In the genomic region with DNA sequence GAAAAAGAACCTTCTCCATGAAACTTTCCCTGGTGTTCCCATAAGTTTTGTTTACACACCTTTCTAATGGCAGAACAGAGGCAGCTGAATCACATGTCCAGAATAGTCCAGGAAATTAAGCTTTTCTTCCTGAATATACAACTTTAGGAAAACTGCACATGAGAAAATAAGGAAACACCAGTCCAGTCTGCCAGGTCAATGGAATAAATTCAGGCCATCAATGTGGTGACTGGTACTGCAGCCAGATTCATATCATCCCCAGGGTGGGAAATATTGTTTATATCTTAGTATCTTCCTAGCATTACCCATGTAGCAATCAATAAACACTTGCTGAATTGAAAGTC, we compare ENCODE assay signal across 24 cellular contexts.
"Had no signal": no experiment of that assay in that cellular context is flagged by ENCODE, and none has a peak within 500 bp of the region (broad histone marks: within the 10 kb centered on the region; RNA-seq: fewer than 3 reads in every experiment).

No MANE protein-coding gene starts in this region.

- ATAC-seq: gastrocnemius medialis had no signal

- H3K36me3 ChIP-seq: gastrocnemius medialis, left ventricle myocardium inferior, ovary, prostate gland, sigmoid colon, stomach, suprapubic skin, tibial artery, upper lobe of right lung had no signal

- H3K9me3 Mint-ChIP-seq: activated B cell treated with CpG ODN at 0.5 μM for 24 hours; activated CD8-positive, alpha-beta T cell treated with anti-CD3 and anti-CD28 coated beads for 36 hours; activated naive CD4-positive, alpha-beta T cell treated with anti-CD3 and anti-CD28 coated beads, Interleukin-2, amount 50 U/mL, for 24 hours; activated naive CD8-positive, alpha-beta T cell treated with anti-CD3 and anti-CD28 coated beads, Interleukin-2, amount 50 U/mL, for 24 hours; activated T-helper 2 cell treated with anti-CD3 and anti-CD28 coated beads, Interferon-gamma antibody, Interleukin-2, Interleukin-4, amounts not matched to agents 10 μg/mL and 5 μg/mL and 100 μg/mL, durations not matched to agents 14 hours and 24 hours and 36 hours; nephron; stimulated activated naive B cell treated with anti-CD40 and anti-IgM and Interleukin-4, amounts not matched to agents 10 μg/mL and 1 μg/mL and 100 μg/mL, for 72 hours had no signal

- H3K4me3 Mint-ChIP-seq: activated B cell treated with CpG ODN at 0.5 μM for 24 hours; activated CD8-positive, alpha-beta T cell treated with anti-CD3 and anti-CD28 coated beads for 36 hours; activated naive CD4-positive, alpha-beta T cell treated with anti-CD3 and anti-CD28 coated beads, Interleukin-2, amount 50 U/mL, for 24 hours; activated naive CD8-positive, alpha-beta T cell treated with anti-CD3 and anti-CD28 coated beads, Interleukin-2, amount 50 U/mL, for 24 hours; nephron; stimulated activated naive B cell treated with anti-CD40 and anti-IgM and Interleukin-4, amounts not matched to agents 10 μg/mL and 1 μg/mL and 100 μg/mL, for 72 hours had no signal

- H3K27ac ChIP-seq: gastrocnemius medialis, left ventricle myocardium inferior, ovary, sigmoid colon, stomach, suprapubic skin, tibial artery, upper lobe of right lung had no signal

- H3K36me3 Mint-ChIP-seq: activated naive CD4-positive, alpha-beta T cell treated with anti-CD3 and anti-CD28 coated beads, Interleukin-2, amount 50 U/mL, for 24 hours; stimulated activated naive B cell treated with anti-CD40 and anti-IgM and Interleukin-4, amounts not matched to agents 10 μg/mL and 1 μg/mL and 100 μg/mL, for 72 hours had no signal

- H3K4me1 ChIP-seq: gastrocnemius medialis, left ventricle myocardium inferior, prostate gland, sigmoid colon, upper lobe of right lung had no signal

- H3K4me3 ChIP-seq: gastrocnemius medialis, left ventricle myocardium inferior, ovary, prostate gland, sigmoid colon, stomach, suprapubic skin, tibial artery, upper lobe of right lung had no signal

- H3K27me3 ChIP-seq: ovary had no signal

- H3K4me1 Mint-ChIP-seq: activated naive CD4-positive, alpha-beta T cell treated with anti-CD3 and anti-CD28 coated beads, Interleukin-2, amount 50 U/mL, for 24 hours; nephron had no signal

- H3K27ac Mint-ChIP-seq: activated B cell treated with CpG ODN at 0.5 μM for 24 hours; activated CD8-positive, alpha-beta T cell treated with anti-CD3 and anti-CD28 coated beads for 36 hours; activated naive CD4-positive, alpha-beta T cell treated with anti-CD3 and anti-CD28 coated beads, Interleukin-2, amount 50 U/mL, for 24 hours; activated naive CD8-positive, alpha-beta T cell treated with anti-CD3 and anti-CD28 coated beads, Interleukin-2, amount 50 U/mL, for 24 hours; activated T-helper 2 cell treated with anti-CD3 and anti-CD28 coated beads, Interferon-gamma antibody, Interleukin-2, Interleukin-4, amounts not matched to agents 10 μg/mL and 5 μg/mL and 100 μg/mL, durations not matched to agents 14 hours and 24 hours and 36 hours; nephron; stimulated activated naive B cell treated with anti-CD40 and anti-IgM and Interleukin-4, amounts not matched to agents 10 μg/mL and 1 μg/mL and 100 μg/mL, for 72 hours had no signal

- DNase-seq: activated B cell treated with CpG ODN at 0.5 μM for 24 hours; activated CD4-positive, alpha-beta T cell treated with anti-CD3 and anti-CD28 coated beads, Interleukin-2, amount 50 U/mL, for 1 hour; activated naive CD8-positive, alpha-beta T cell treated with anti-CD3 and anti-CD28 coated beads, Interleukin-2, amount 50 U/mL, for 24 hours; amygdala; effector CD4-positive, alpha-beta T cell; gastrocnemius medialis; glutamatergic neuron; left ventricle myocardium inferior; ovary; retina; sigmoid colon; stimulated activated CD4-positive, alpha-beta T cell treated with anti-CD3 and anti-CD28 coated beads, Interleukin-1b, Interleukin-23, amount 100 ng/mL, for 48 hours; stimulated activated CD4-positive, alpha-beta T cell treated with anti-CD3 and anti-CD28 coated beads, Interleukin-4, amount 100 ng/mL, for 4 hours; stimulated activated CD8-positive, alpha-beta memory T cell treated with anti-CD3 and anti-CD28 coated beads, Interleukin-4, amount 100 ng/mL, for 48 hours; stimulated activated naive B cell treated with anti-CD40 and anti-IgM and Interleukin-4, amounts not matched to agents 10 μg/mL and 1 μg/mL and 100 μg/mL, for 72 hours; tibial artery; upper lobe of right lung had no signal

- H3K9me3 ChIP-seq: gastrocnemius medialis, left ventricle myocardium inferior, ovary, prostate gland, sigmoid colon, stomach, suprapubic skin, tibial artery, upper lobe of right lung had no signal
